8 cellular contexts compared by ENCODE assay signal in genomic region chr5:179731791-179732411, GRCh38. TPM values are rescaled to one million over a fixed set of nuclear protein-coding genes. Genes with fewer than 3 reads are reported as not detected.
DNase-seq lines count a peak whose midpoint lies in the region; ATAC-seq, FAIRE-seq and TF ChIP-seq lines count a peak whose summit lies in the region.

No MANE protein-coding gene starts in this region.

- peaks cover 3 to 42% (median 25%) of the 10 kb centered on the region in 5 donors for H3K4me1 ChIP-seq in subcutaneous abdominal adipose tissue (ENCODE audit: control insufficient read depth in 5 of 5, insufficient read depth in 5 of 5, low read length in 5 of 5)

- H3K27me3 Mint-ChIP-seq in mesothelial cell of epicardium (ENCODE audit: low read depth), result no peaks in the 10 kb centered on the region

- H3K9me3 ChIP-seq in subcutaneous abdominal adipose tissue (ENCODE audit: control insufficient read depth in 5 of 5, low read length in 5 of 5), result no peaks in the 10 kb centered on the region

- ATAC-seq in GM18868 (IDR thresholded peaks at IDR 0.05; ENCODE audit: unreplicated experiment) (peak; percentile 26), HG03064 (IDR thresholded peaks at IDR 0.05; ENCODE audit: low read depth, unreplicated experiment) (peak; percentile 4)

- DNase-seq in RWPE1 (ENCODE audit: low spot score), result peak; percentile 79
- DNase-seq in caudate nucleus (lab: John Stamatoyannopoulos, UW), result peak in 2 of 61 donors; percentile 9 to 14
- DNase-seq in mesothelial cell of epicardium (ENCODE audit: low spot score in 2 of 2, unreplicated experiment in 2 of 2), result no peak
- DNase-seq in D721Med (ENCODE audit: insufficient read length, low spot score), result no peak

- H3K36me3 ChIP-seq in subcutaneous abdominal adipose tissue (ENCODE audit: control insufficient read depth in 5 of 5, insufficient read depth in 5 of 5, low read length in 5 of 5), result peaks cover 25 to 41% (median 31%) of the 10 kb centered on the region in 5 donors

- POLR2A ChIA-PET in RWPE1 (lab: Yijun Ruan, JAX; ENCODE audit: low non-redundant PET), result interaction anchor here (0.6 to 1.2 kb wide), 3 partner anchors 30 to 108 kb away, joined by 3 to 5 read pairs (median 3); partner anchors contain the start of genes HNRNPH1 and SQSTM1

- peak overlapping the region in 4 of 5 donors; percentile 53 to 73 (median 66) for H3K9ac ChIP-seq in subcutaneous abdominal adipose tissue (ENCODE audit: low read length in 5 of 5)

- peak overlapping the region; percentile 84 for H3K27ac ChIP-seq in 22Rv1
- H3K27ac ChIP-seq in RWPE1, result peak overlapping the region; percentile 91
- H3K27ac ChIP-seq in caudate nucleus (ENCODE audit: low read depth, low read length), result peak overlapping the region; percentile 82
- peak overlapping the region; percentile 96 for H3K27ac ChIP-seq in subcutaneous abdominal adipose tissue (ENCODE audit: low read depth, low read length)

- FAIRE-seq in D721Med (lab: Jason Lieb, UNC), result no peak

- H3K4me3 ChIP-seq in subcutaneous abdominal adipose tissue (ENCODE audit: low read depth in 1 of 5, low read length in 5 of 5), result peak overlapping the region; percentile 49 to 91 (median 87)

- peaks cover 27% of the 10 kb centered on the region for H3K4me1 Mint-ChIP-seq in mesothelial cell of epicardium

- TF ChIP-seq CTCF in 22Rv1 (IDR thresholded peaks at IDR 0.05), result no peak
- TF ChIP-seq CTCF in RWPE1 (conservative IDR thresholded peaks at IDR 0.05; ENCODE audit: low read depth), result no peak
- no peak for TF ChIP-seq CTCF in mesothelial cell of epicardium (IDR thresholded peaks at IDR 0.05; ENCODE audit: unreplicated experiment)
- no peak for TF ChIP-seq CTCF in D721Med (IDR thresholded peaks at IDR 0.05; ENCODE audit: insufficient read depth, missing control alignments)

- no peaks in the 10 kb centered on the region for H3K27me3 ChIP-seq in subcutaneous abdominal adipose tissue (ENCODE audit: control insufficient read depth in 5 of 5, insufficient read depth in 4 of 5, low read length in 5 of 5)

- peaks cover 24% of the 10 kb centered on the region for H3K36me3 Mint-ChIP-seq in mesothelial cell of epicardium

- no peaks in the 10 kb centered on the region for H3K9me3 Mint-ChIP-seq in mesothelial cell of epicardium

- H3K4me3 Mint-ChIP-seq in mesothelial cell of epicardium, result peak overlapping the region; percentile 76

- CTCF ChIA-PET in RWPE1 (lab: Yijun Ruan, JAX), result interaction anchor here (0.7 to 1.2 kb wide), 3 partner anchors 31 to 90 kb away, joined by 3 to 6 read pairs (median 5); no protein-coding TSS in a partner anchor

- peak overlapping the region; percentile 91 for H3K27ac Mint-ChIP-seq in mesothelial cell of epicardium

RNA-seq across cellular contexts. Expression of gene MAML1, which starts 0.7 kb away (rescaled TPM):
- 47.6 to 50.6 TPM (median 49.6 TPM) in 3 replicates for total RNA-seq in mesothelial cell of epicardium

RNA-seq across cellular contexts. Expression of gene CANX, which starts 33.1 kb away (rescaled TPM):
- total RNA-seq in mesothelial cell of epicardium, result 487 to 514 TPM (median 500 TPM) in 3 replicates

RNA-seq across cellular contexts. Expression of gene CBY3, which starts 51.1 kb away (rescaled TPM):
- total RNA-seq in mesothelial cell of epicardium, result 0.47 TPM in 1 of 3 replicates, not detected in the others
